In the genomic region with DNA sequence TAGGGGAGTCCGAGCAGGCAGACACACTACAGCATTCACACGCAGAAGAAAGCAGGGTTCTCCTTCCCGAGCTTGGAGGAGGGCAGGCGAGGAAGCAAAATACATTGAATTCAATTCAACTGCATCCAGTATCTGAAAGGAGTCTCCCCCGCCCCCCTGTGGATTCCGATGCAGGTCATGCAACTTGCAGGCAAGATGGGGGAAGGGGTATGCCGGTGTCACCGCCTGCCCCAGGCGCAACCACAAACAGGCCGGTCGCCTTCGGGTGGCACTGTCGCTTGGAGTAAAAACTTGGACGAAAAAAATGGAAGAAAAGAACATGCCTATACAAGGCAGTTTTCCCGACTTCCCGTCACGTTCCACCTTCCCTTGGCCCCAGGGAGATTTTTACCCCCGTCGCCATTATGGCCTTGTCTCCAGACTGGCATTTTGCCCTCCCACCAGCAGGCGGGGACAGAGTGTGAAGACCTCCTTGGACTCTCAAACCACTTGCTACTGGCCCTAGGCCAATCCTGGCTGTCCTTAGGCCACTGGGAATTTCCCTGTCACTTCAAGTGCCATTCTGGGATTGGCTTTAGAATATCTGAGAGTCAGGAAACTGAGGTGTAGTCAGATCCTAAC, we compare ENCODE assay signal across 10 cellular contexts. TPM values are rescaled to one million over a fixed set of nuclear protein-coding genes. Genes with fewer than 3 reads are reported as not detected.
DNase-seq lines count a peak whose midpoint lies in the region; ATAC-seq and TF ChIP-seq lines count a peak whose summit lies in the region.
"Had no signal": no experiment of that assay in that cellular context is flagged by ENCODE, and none has a peak within 500 bp of the region (broad histone marks: within the 10 kb centered on the region; RNA-seq: fewer than 3 reads in every experiment).

No MANE protein-coding gene starts in this region.

- peak overlapping the region; percentile 84 for H3K27ac ChIP-seq in cingulate gyrus (ENCODE audit: low read depth, low read length)

- peak overlapping the region; percentile 92 for H3K4me3 Mint-ChIP-seq in neural crest cell
- H3K4me3 Mint-ChIP-seq in natural killer cell treated with Interleukin-12 subunit alpha and Interleukin-12 subunit beta and Interleukin-15 and Interleukin-18, amount 100 ng/mL, for 72 hours, result no peak overlapping the region

- peaks cover 95% of the 10 kb centered on the region for H3K27me3 Mint-ChIP-seq in neural crest cell (ENCODE audit: low read depth)
- peaks cover 41 to 66% of the 10 kb centered on the region in 2 donors for H3K27me3 Mint-ChIP-seq in natural killer cell treated with Interleukin-12 subunit alpha and Interleukin-12 subunit beta and Interleukin-15 and Interleukin-18, amount 100 ng/mL, for 72 hours

- no peaks in the 10 kb centered on the region for H3K36me3 Mint-ChIP-seq in neural crest cell (ENCODE audit: low read depth)
- H3K36me3 Mint-ChIP-seq in natural killer cell treated with Interleukin-12 subunit alpha and Interleukin-12 subunit beta and Interleukin-15 and Interleukin-18, amount 100 ng/mL, for 72 hours, result no peaks in the 10 kb centered on the region
- H3K36me3 Mint-ChIP-seq: IgD-negative memory B cell had no signal

- peak; percentile 49 for TF ChIP-seq CTCF in neural crest cell (conservative IDR thresholded peaks at IDR 0.05)
- no peak for TF ChIP-seq CTCF in omental fat pad (IDR thresholded peaks at IDR 0.05)

- H3K9me3 Mint-ChIP-seq in neural crest cell, result no peaks in the 10 kb centered on the region
- H3K9me3 Mint-ChIP-seq in natural killer cell treated with Interleukin-12 subunit alpha and Interleukin-12 subunit beta and Interleukin-15 and Interleukin-18, amount 100 ng/mL, for 72 hours, result no peaks in the 10 kb centered on the region
- H3K9me3 Mint-ChIP-seq: IgD-negative memory B cell had no signal

- ATAC-seq in HG03175 (IDR thresholded peaks at IDR 0.05; ENCODE audit: unreplicated experiment) (no peak), omental fat pad (ENCODE audit: low FRiP score) (no peak)
- ATAC-seq in natural killer cell treated with Interleukin-12 subunit alpha and Interleukin-12 subunit beta and Interleukin-15 and Interleukin-18, amount 100 ng/mL, for 72 hours, result no peak

- H3K4me1 Mint-ChIP-seq in neural crest cell, result peaks cover 23% of the 10 kb centered on the region
- H3K4me1 Mint-ChIP-seq in natural killer cell treated with Interleukin-12 subunit alpha and Interleukin-12 subunit beta and Interleukin-15 and Interleukin-18, amount 100 ng/mL, for 72 hours (ENCODE audit: low read depth in 2 of 2), result peaks cover 5 to 6% of the 10 kb centered on the region in 2 donors

- DNase-seq in ELR (ENCODE audit: low read depth) (peak; percentile 20), NAMALWA (ENCODE audit: low spot score) (peak; percentile 34), neural crest cell (ENCODE audit: low read depth, low spot score) (no peak), omental fat pad (ENCODE audit: low spot score) (no peak), SKM-1 (lab: John Stamatoyannopoulos, UW; ENCODE audit: unreplicated experiment) (no peak)
- DNase-seq in natural killer cell treated with Interleukin-12 subunit alpha and Interleukin-12 subunit beta and Interleukin-15 and Interleukin-18, amount 100 ng/mL, for 72 hours (ENCODE audit: low spot score), result no peak

- H3K27ac Mint-ChIP-seq in neural crest cell (ENCODE audit: unreplicated experiment), result no peak overlapping the region
- no peak overlapping the region for H3K27ac Mint-ChIP-seq in natural killer cell treated with Interleukin-12 subunit alpha and Interleukin-12 subunit beta and Interleukin-15 and Interleukin-18, amount 100 ng/mL, for 72 hours

RNA-seq across cellular contexts. Expression of a gene that starts 1.6 kb away (rescaled TPM):
- 1.1 and 2.3 TPM in 2 replicates for total RNA-seq in neural crest cell
- total RNA-seq in omental fat pad, result 1 to 10 TPM in 3 of 4 donors, under 1 TPM in 1; 0.75 to 5.2 (median 3.6) TPM
- total RNA-seq in natural killer cell treated with Interleukin-12 subunit alpha and Interleukin-12 subunit beta and Interleukin-15 and Interleukin-18, amount 100 ng/mL, for 72 hours, result 1 to 10 TPM in 1 of 2 donors, under 1 TPM in 1; 0.42 to 1.2 TPM
- total RNA-seq: fibroblast of lung had no signal

Comparison
In these comparisons a context has a peak if more than half of its experiments do, and no peak if none do; other contexts are left out.
1. DNase-seq: peak in ELR (single experiment) and NAMALWA (single experiment); none in neural crest cell (single experiment), omental fat pad (single experiment), natural killer cell treated with Interleukin-12 subunit alpha and Interleukin-12 subunit beta and Interleukin-15 and Interleukin-18, amount 100 ng/mL, for 72 hours (single experiment) and SKM-1 (single experiment).